In genomic region chr19:18440421-18440877, GRCh38 we compare ENCODE assay signal across 8 cellular contexts. TPM values are rescaled to one million over a fixed set of nuclear protein-coding genes. Genes with fewer than 3 reads are reported as not detected.
A peak's percentile ranks its signal among the peaks of the same experiment; 100 is the strongest.
DNase-seq lines count a peak whose midpoint lies in the region; ATAC-seq and TF ChIP-seq lines count a peak whose summit lies in the region.
"Had no signal": no experiment of that assay in that cellular context is flagged by ENCODE, and none has a peak within 500 bp of the region (broad histone marks: within the 10 kb centered on the region; RNA-seq: fewer than 3 reads in every experiment).

No MANE protein-coding gene starts in this region.

- no peak overlapping the region for H3K27ac Mint-ChIP-seq in activated T-helper 17 cell treated with anti-CD3 and anti-CD28 coated beads, Interleukin-2, amount 50 U/mL, for 72 hours
- peak overlapping the region in 3 of 6 donors; percentile 15 to 78 (median 65) for H3K27ac Mint-ChIP-seq in naive B cell

- no peak overlapping the region for H3K4me2 ChIP-seq in KMS-11

- no peak overlapping the region for H2AFZ ChIP-seq in KMS-11 (ENCODE audit: low read depth)

- H3K36me3 Mint-ChIP-seq in activated T-helper 17 cell treated with anti-CD3 and anti-CD28 coated beads, Interleukin-2, amount 50 U/mL, for 72 hours (ENCODE audit: low read depth) = peaks cover 31% of the 10 kb centered on the region
- peaks cover 0 to 8% of the 10 kb centered on the region in 2 donors for H3K36me3 Mint-ChIP-seq in naive B cell

- DNase-seq in GF-D8 (lab: John Stamatoyannopoulos, UW) (peak; percentile 18), naive B cell (no peak), NCI-H446 treated with DMSO at 0.1 percent for 48 hours (lab: John Stamatoyannopoulos, UW) (no peak)

- peaks cover 5% of the 10 kb centered on the region for H3K9me3 Mint-ChIP-seq in activated T-helper 17 cell treated with anti-CD3 and anti-CD28 coated beads, Interleukin-2, amount 50 U/mL, for 72 hours
- H3K9me3 Mint-ChIP-seq in naive B cell = peaks cover 0 to 5% (median 0%) of the 10 kb centered on the region in 7 donors

- no peaks in the 10 kb centered on the region for H3K27me3 ChIP-seq in KMS-11 (ENCODE audit: insufficient read depth, low read depth)

- H3K27me3 Mint-ChIP-seq in activated T-helper 17 cell treated with anti-CD3 and anti-CD28 coated beads, Interleukin-2, amount 50 U/mL, for 72 hours = no peaks in the 10 kb centered on the region
- no peaks in the 10 kb centered on the region for H3K27me3 Mint-ChIP-seq in naive B cell

- TF ChIP-seq CTCF in KMS-11 (conservative IDR thresholded peaks at IDR 0.05; ENCODE audit: low read depth, low read length) = peak; percentile 38; the same call in 1 of the 2 replicates

- H3K4me3 ChIP-seq in KMS-11 (IDR thresholded peaks at IDR 0.05; ENCODE audit: insufficient read depth, low read depth, low read length) = no peak overlapping the region

- no peak overlapping the region for H3K27ac ChIP-seq in KMS-11

- no peak overlapping the region for H3K9ac ChIP-seq in KMS-11

- no peaks in the 10 kb centered on the region for H4K20me1 ChIP-seq in KMS-11 (ENCODE audit: insufficient read depth)

- no peaks in the 10 kb centered on the region for H3K4me1 ChIP-seq in KMS-11 (ENCODE audit: low read depth, poor library complexity, severe bottlenecking)

- H3K4me1 Mint-ChIP-seq in activated T-helper 17 cell treated with anti-CD3 and anti-CD28 coated beads, Interleukin-2, amount 50 U/mL, for 72 hours = peaks cover 8% of the 10 kb centered on the region
- H3K4me1 Mint-ChIP-seq in naive B cell = peaks cover 18 to 32% (median 25%) of the 10 kb centered on the region in 3 donors

- no peak overlapping the region for H3K4me3 Mint-ChIP-seq in activated T-helper 17 cell treated with anti-CD3 and anti-CD28 coated beads, Interleukin-2, amount 50 U/mL, for 72 hours
- H3K4me3 Mint-ChIP-seq in naive B cell = peak overlapping the region in 3 of 8 donors; percentile 12 to 71 (median 16)

- peak; percentile 39 for ATAC-seq in activated T-helper 17 cell treated with anti-CD3 and anti-CD28 coated beads, Interleukin-2, amount 50 U/mL, for 72 hours (replicated peaks)
- ATAC-seq in naive B cell (ENCODE audit: low read depth in 2 of 2) = peak; percentile 17 to 24
- no peak for ATAC-seq in GM18873 (IDR thresholded peaks at IDR 0.05; ENCODE audit: low FRiP score, unreplicated experiment)
- no peak for ATAC-seq in HG03280 (IDR thresholded peaks at IDR 0.05; ENCODE audit: unreplicated experiment)

- no peaks in the 10 kb centered on the region for H3K79me2 ChIP-seq in KMS-11 (ENCODE audit: insufficient read depth, low read depth)

- H3K36me3 ChIP-seq in KMS-11 (ENCODE audit: insufficient read depth) = no peaks in the 10 kb centered on the region

RNA-seq across cellular contexts. Expression of gene ISYNA1, which starts 2.5 kb away (rescaled TPM):
- total RNA-seq in activated T-helper 17 cell treated with anti-CD3 and anti-CD28 coated beads, Interleukin-2, amount 50 U/mL, for 72 hours = 10 to 100 TPM; 15.9 to 22.0 TPM
- 10 to 100 TPM in 2 of 6 donors, 1 to 10 TPM in 4; 6.3 to 12.2 (median 8.6) TPM for polyA plus RNA-seq in naive B cell (ENCODE audit: low read depth in 6 of 6)

RNA-seq across cellular contexts. Expression of gene SSBP4, which starts 21.3 kb away (rescaled TPM):
- 100 to 1,000 TPM in 1 of 2 donors, 10 to 100 TPM in 1; 73.8 to 169 TPM for total RNA-seq in activated T-helper 17 cell treated with anti-CD3 and anti-CD28 coated beads, Interleukin-2, amount 50 U/mL, for 72 hours
- polyA plus RNA-seq in naive B cell (ENCODE audit: low read depth in 6 of 6) = 10 to 100 TPM; 54.7 to 78.0 (median 61.8) TPM

RNA-seq across cellular contexts. Expression of gene LRRC25, which starts 43.0 kb away (rescaled TPM):
- not detected for total RNA-seq in activated T-helper 17 cell treated with anti-CD3 and anti-CD28 coated beads, Interleukin-2, amount 50 U/mL, for 72 hours
- 10 to 100 TPM in 4 of 6 donors, 1 to 10 TPM in 1, under 1 TPM in 1; 0.17 to 30.8 (median 17.9) TPM for polyA plus RNA-seq in naive B cell (ENCODE audit: low read depth in 6 of 6)
- total RNA-seq: pulmonary artery endothelial cell had no signal

RNA-seq across cellular contexts. Expression of gene GDF15, which starts 54.5 kb away (rescaled TPM):
- total RNA-seq in activated T-helper 17 cell treated with anti-CD3 and anti-CD28 coated beads, Interleukin-2, amount 50 U/mL, for 72 hours = under 1 TPM; 0.45 to 0.50 TPM
- polyA plus RNA-seq in naive B cell (ENCODE audit: low read depth in 6 of 6) = not detected

Comparison
In these comparisons a context has a peak if more than half of its experiments do, and no peak if none do; other contexts are left out.
1. ATAC-seq: peak in activated T-helper 17 cell treated with anti-CD3 and anti-CD28 coated beads, Interleukin-2, amount 50 U/mL, for 72 hours (single experiment) and naive B cell (2 of 2); none in GM18873 (single experiment) and HG03280 (single experiment).